ENCODE assay signal across 28 cellular contexts in the genomic region with DNA sequence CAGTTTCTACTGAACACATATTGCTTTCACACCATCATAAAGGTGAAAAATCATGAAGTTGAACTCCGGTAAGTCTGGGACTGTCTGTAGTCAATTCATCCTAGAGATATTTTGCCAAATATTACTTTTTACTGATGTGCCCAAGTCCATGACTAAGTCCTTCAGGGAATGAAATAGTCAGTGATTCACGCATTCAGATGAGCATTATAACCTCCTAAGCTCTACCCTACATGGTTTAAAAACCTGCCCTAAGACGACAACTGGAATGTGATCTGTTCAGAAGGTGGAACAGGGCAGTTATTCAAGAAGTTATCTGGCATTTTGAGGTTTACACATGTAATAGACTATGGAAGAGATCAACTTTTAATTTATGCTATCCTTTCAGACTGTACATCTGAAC.
DNase-seq lines count a peak whose midpoint lies in the region; ATAC-seq and TF ChIP-seq lines count a peak whose summit lies in the region.
"Had no signal": no experiment of that assay in that cellular context is flagged by ENCODE, and none has a peak within 500 bp of the region (broad histone marks: within the 10 kb centered on the region; RNA-seq: fewer than 3 reads in every experiment).

No MANE protein-coding gene starts in this region.

- no peak overlapping the region for H3K9ac ChIP-seq in IMR-90 (ENCODE audit: low read depth, low read length)

- H3K4ac ChIP-seq in IMR-90 (ENCODE audit: low read depth, low read length) = no peak overlapping the region

- peaks cover 4% of the 10 kb centered on the region for H3K9me3 ChIP-seq in IMR-90 (ENCODE audit: control insufficient read depth, insufficient read depth, low read length)
- H3K9me3 ChIP-seq: BE2C, mucosa of descending colon, sigmoid colon, tibial artery had no signal

- peak overlapping the region in 1 of 2 experiments; percentile 62; a peak in 3 of 4 replicates for H4K8ac ChIP-seq in IMR-90 (ENCODE audit: low read depth in 2 of 2, low read length in 2 of 2)

- intact Hi-C loops in IMR-90 (cut with micrococcal nuclease) = loop anchor here (2.0 to 5.0 kb wide), 3 partner anchors 125 to 549 kb away; no protein-coding TSS in a partner anchor

- peak overlapping the region; percentile 0; the same call in 1 of the 2 replicates for H3K18ac ChIP-seq in IMR-90 (ENCODE audit: low read depth, low read length)

- no peak overlapping the region for H4K5ac ChIP-seq in IMR-90 (ENCODE audit: low read depth, low read length)

- H3K56ac ChIP-seq in IMR-90 (ENCODE audit: extremely low read depth, insufficient read depth, low read length) = peak overlapping the region; percentile 38; the same call in 1 of the 2 replicates

- peak overlapping the region; percentile 4; the same call in 1 of the 2 replicates for H2BK20ac ChIP-seq in IMR-90 (ENCODE audit: low read depth, low read length)

- H3K27me3 ChIP-seq in IMR-90 (ENCODE audit: control insufficient read depth, insufficient read depth, low read length) = no peaks in the 10 kb centered on the region
- H3K27me3 ChIP-seq: BE2C, esophagus muscularis mucosa, gastrocnemius medialis, sigmoid colon, tibial artery had no signal

- no TSS peak for BruUV-seq in IMR-90 (replicated peaks; lab: Mats Ljungman, UMichigan)

- no peak overlapping the region for H2AFZ ChIP-seq in IMR-90 (replicated peaks; ENCODE audit: low read length, poor library complexity)

- H2BK15ac ChIP-seq in IMR-90 (ENCODE audit: low read depth, low read length) = 0 out of 3 replicates have a peak overlapping the region, but pooled peaks have one; percentile 0

- no CpG with 5 or more reads among the region's 3 CpGs for WGBS in IMR-90 (ENCODE audit: extremely low coverage in 2 of 2, insufficient read length in 1 of 2), 2 experiments

- no peak for TF ChIP-seq POLR2A in IMR-90 (IDR thresholded peaks at IDR 0.05; ENCODE audit: low read depth, low read length)

- H3K79me1 ChIP-seq in IMR-90 (ENCODE audit: low read depth in 1 of 2, low read length in 2 of 2) = no peaks in the 10 kb centered on the region

- ATAC-seq in IMR-90 (ENCODE audit: low read depth) = peak; percentile 72
- ATAC-seq in HG02588 (IDR thresholded peaks at IDR 0.05; ENCODE audit: unreplicated experiment) = no peak
- ATAC-seq in GM19328 (IDR thresholded peaks at IDR 0.05; ENCODE audit: unreplicated experiment) = no peak
- ATAC-seq: activated CD8-positive, alpha-beta T cell treated with anti-CD3 and anti-CD28 coated beads for 36 hours; CD8-positive, alpha-beta T cell; gastrocnemius medialis; left cardiac atrium; mucosa of descending colon; natural killer cell had no signal

- H4K20me1 ChIP-seq in IMR-90 (ENCODE audit: insufficient read depth, low read length) = no peaks in the 10 kb centered on the region

- no peak overlapping the region for H4K91ac ChIP-seq in IMR-90 (ENCODE audit: insufficient read depth, low read depth, low read length)

- no peaks in the 10 kb centered on the region; the same call in 1 of the 2 replicates for H3K36me3 ChIP-seq in IMR-90 (ENCODE audit: control insufficient read depth, insufficient read depth, low read length)
- H3K36me3 ChIP-seq: BE2C, gastrocnemius medialis, sigmoid colon, tibial artery had no signal

- H2BK5ac ChIP-seq in IMR-90 (ENCODE audit: low read depth, low read length, poor library complexity, severe bottlenecking) = peak overlapping the region; percentile 72

- in situ Hi-C loops in IMR-90 (cut with MboI; ENCODE audit: low sequenced_read_pairs) = no loop called here

- peaks cover 5% of the 10 kb centered on the region; the same call in 1 of the 2 replicates for H3K4me1 ChIP-seq in IMR-90 (ENCODE audit: control insufficient read depth, insufficient read depth, low read length)
- H3K4me1 ChIP-seq: BE2C, gastrocnemius medialis, tibial artery had no signal

- H3K4me2 ChIP-seq in IMR-90 (ENCODE audit: low read depth, low read length) = peak overlapping the region; percentile 5; the same call in 1 of the 2 replicates

- H3K4me3 ChIP-seq in IMR-90 (ENCODE audit: insufficient read depth, low read depth, low read length) (no peak overlapping the region), coronary artery (no peak overlapping the region)
- H3K4me3 ChIP-seq: esophagus muscularis mucosa, gastrocnemius medialis, mucosa of descending colon, sigmoid colon, tibial artery had no signal

- H3K23ac ChIP-seq in IMR-90 (ENCODE audit: low read depth, low read length) = peak overlapping the region; percentile 33; the same call in 1 of the 2 replicates

- TF ChIP-seq CTCF in IMR-90 (conservative IDR thresholded peaks at IDR 0.05; ENCODE audit: low read depth, low read length) (no peak), coronary artery (IDR thresholded peaks at IDR 0.05) (no peak)

- H3K27ac ChIP-seq in IMR-90 (ENCODE audit: insufficient read depth, low read length) (no peak overlapping the region), coronary artery (no peak overlapping the region)
- H3K27ac ChIP-seq: gastrocnemius medialis, tibial artery had no signal

- H2BK120ac ChIP-seq in IMR-90 (ENCODE audit: low read depth, low read length) = peak overlapping the region; percentile 55; the same call in 1 of the 2 replicates

- CTCF ChIA-PET in IMR-90 (lab: Yijun Ruan, JAX) = interaction anchor here (1.1 to 2.3 kb wide), 5 partner anchors 124 to 402 kb away, joined by 3 to 15 read pairs (median 3); no protein-coding TSS in a partner anchor

- H2AK9ac ChIP-seq in IMR-90 (replicated peaks; ENCODE audit: low read depth, low read length, poor library complexity) = no peak overlapping the region

- TF ChIP-seq RAD21 in IMR-90 (IDR thresholded peaks at IDR 0.05; ENCODE audit: low read length) = no peak

- peaks cover 4% of the 10 kb centered on the region; the same call in 1 of the 2 replicates for H3K9me1 ChIP-seq in IMR-90 (ENCODE audit: insufficient read depth, low read length)

- dilution Hi-C loops in IMR-90 (cut with HindIII; ENCODE audit: low sequenced_read_pairs, unreplicated experiment) = no loop called here

- H2AK5ac ChIP-seq in IMR-90 (ENCODE audit: low read depth, low read length) = no peak overlapping the region

- POLR2A ChIA-PET in IMR-90 (lab: Charles Lee; ENCODE audit: unreplicated experiment) = no interaction called here

- no peak overlapping the region for H3K14ac ChIP-seq in IMR-90 (replicated peaks; ENCODE audit: low read depth, low read length)

- peak; percentile 58 for DNase-seq in EH (ENCODE audit: low read depth)
- peak; percentile 79 for DNase-seq in IMR-90
- DNase-seq in astrocyte of the hippocampus (ENCODE audit: low read depth, low spot score) = peak; percentile 36
- DNase-seq in kidney glomerular epithelial cell (lab: John Stamatoyannopoulos, UW) = peak; percentile 30
- no peak for DNase-seq in coronary artery (ENCODE audit: low spot score)
- no peak for DNase-seq in effector CD4-positive, alpha-beta T cell
- DNase-seq: activated CD8-positive, alpha-beta T cell treated with anti-CD3 and anti-CD28 coated beads for 36 hours; activated naive CD4-positive, alpha-beta T cell treated with anti-CD3 and anti-CD28 coated beads, Interleukin-2, amount 50 U/mL, for 16 hours; BE2C; CD8-positive, alpha-beta T cell; cortex of kidney; DMS 273 treated with DMSO at 0.1 percent for 48 hours; gastrocnemius medialis; left cardiac atrium; mucosa of descending colon; natural killer cell; NCI-H1105 treated with DMSO at 0.1 percent for 48 hours; NCI-H187 treated with DMSO at 0.1 percent for 48 hours; NCI-H2171 treated with DMSO at 0.1 percent for 48 hours; NCI-H510A; nucleus accumbens; sigmoid colon; stimulated activated CD4-positive, alpha-beta T cell treated with anti-CD3 and anti-CD28 coated beads, Interleukin-4, amount 100 ng/mL, for 24 hours; T-helper 2 cell; tibial artery had no signal

TF ChIP-seq in IMR-90, 13 proteins besides CTCF, POLR2A, EP300 and RAD21:
- no peak for TF ChIP-seq RCOR1 (IDR thresholded peaks at IDR 0.05; ENCODE audit: insufficient replicate concordance, low read length)
- no peak for TF ChIP-seq MAZ (IDR thresholded peaks at IDR 0.05; ENCODE audit: borderline replicate concordance, low read depth, low read length)
- no peak for TF ChIP-seq CEBPB (IDR thresholded peaks at IDR 0.05; ENCODE audit: low read depth, low read length)
- no peak for TF ChIP-seq CHD1 (IDR thresholded peaks at IDR 0.05; ENCODE audit: low read depth, low read length)
- TF ChIP-seq ELK1 (IDR thresholded peaks at IDR 0.05; ENCODE audit: borderline replicate concordance, low read depth, low read length) = no peak
- no peak for TF ChIP-seq NFE2L2 (IDR thresholded peaks at IDR 0.05; ENCODE audit: low read depth, low read length)
- no peak for TF ChIP-seq SMC3 (IDR thresholded peaks at IDR 0.05; ENCODE audit: low read depth, low read length)
- TF ChIP-seq BHLHE40 (IDR thresholded peaks at IDR 0.05; ENCODE audit: low read depth, low read length) = no peak
- no peak for TF ChIP-seq RFX5 (IDR thresholded peaks at IDR 0.05; ENCODE audit: low read depth, low read length)
- TF ChIP-seq FOS (IDR thresholded peaks at IDR 0.05; ENCODE audit: low read depth, low read length) = no peak
- no peak for TF ChIP-seq USF2 (IDR thresholded peaks at IDR 0.05; ENCODE audit: low read depth, low read length)
- no peak for TF ChIP-seq MAFK (IDR thresholded peaks at IDR 0.05; ENCODE audit: low read depth, low read length)
- no peak for TF ChIP-seq MXI1 (IDR thresholded peaks at IDR 0.05; ENCODE audit: borderline replicate concordance, low read depth, low read length)
TF ChIP-seq in IMR-90: peak in this region for 0.

Comparison
In these comparisons a context has a peak if more than half of its experiments do, and no peak if none do; other contexts are left out.
1. DNase-seq: peak in EH (single experiment), IMR-90 (single experiment), astrocyte of the hippocampus (single experiment) and kidney glomerular epithelial cell (single experiment); none in coronary artery (single experiment) and effector CD4-positive, alpha-beta T cell (single experiment).